In genomic region chr11:128318856-128319474, GRCh38 we compare ENCODE assay signal across 10 cellular contexts.
A peak's percentile ranks its signal among the peaks of the same experiment; 100 is the strongest.
DNase-seq lines count a peak whose midpoint lies in the region; ATAC-seq and TF ChIP-seq lines count a peak whose summit lies in the region.
"Had no signal": no experiment of that assay in that cellular context is flagged by ENCODE, and none has a peak within 500 bp of the region (broad histone marks: within the 10 kb centered on the region; RNA-seq: fewer than 3 reads in every experiment).

No MANE protein-coding gene starts in this region.

- ATAC-seq in GM21515 (IDR thresholded peaks at IDR 0.05; ENCODE audit: unreplicated experiment): peak; percentile 77
- peak; percentile 88 for ATAC-seq in stimulated activated naive CD8-positive, alpha-beta T cell treated with anti-CD3 and anti-CD28 coated beads, Interleukin-15, Interleukin-2, amounts not matched to agents 100 U/mL and 50 U/mL, for 24 hours

- H3K27ac ChIP-seq in CD4-positive, alpha-beta memory T cell (ENCODE audit: low read depth, low read length): peak overlapping the region; percentile 66
- H3K27ac ChIP-seq: BLaER1 treated with 17β-estradiol and CSF1 and Interleukin-3, amounts not matched to agents 10 nM and 100 nM; neutrophil had no signal

- H3K4me1 Mint-ChIP-seq in CD4-positive, alpha-beta memory T cell: peaks cover 58 to 81% (median 70%) of the 10 kb centered on the region in 4 donors

- no peaks in the 10 kb centered on the region for H3K27me3 ChIP-seq in CD4-positive, alpha-beta memory T cell (ENCODE audit: insufficient read depth, low read length)
- H3K27me3 ChIP-seq: BLaER1 treated with 17β-estradiol and CSF1 and Interleukin-3, amounts not matched to agents 10 nM and 100 nM; neutrophil had no signal

- H3K36me3 ChIP-seq in CD4-positive, alpha-beta memory T cell (ENCODE audit: insufficient read depth, low read length): no peaks in the 10 kb centered on the region
- H3K36me3 ChIP-seq: neutrophil had no signal

- POLR2A ChIA-PET in CD4-positive, alpha-beta memory T cell (lab: Charles Lee; ENCODE audit: partially characterized antibody): interaction anchor here (0.9 to 21.6 kb wide), 11 partner anchors 12 to 407 kb away, joined by 3 to 541 read pairs (median 6); no protein-coding TSS in a partner anchor

- no peak for TF ChIP-seq CTCF in astrocyte of the spinal cord (IDR thresholded peaks at IDR 0.05; ENCODE audit: low read depth, low read length)

- DNase-seq in CD4-positive, alpha-beta memory T cell: peak; percentile 75 to 95 (median 77)
- DNase-seq in M059J (ENCODE audit: low read depth) (peak; percentile 53), astrocyte of the spinal cord (ENCODE audit: low read depth, low spot score) (peak; percentile 24), amygdala (lab: John Stamatoyannopoulos, UW) (no peak), LoVo (ENCODE audit: low spot score) (no peak), NCI-H1694 (lab: John Stamatoyannopoulos, UW) (no peak)
- peak; percentile 84 for DNase-seq in stimulated activated naive CD8-positive, alpha-beta T cell treated with anti-CD3 and anti-CD28 coated beads, Interleukin-15, Interleukin-2, amounts not matched to agents 100 U/mL and 50 U/mL, for 24 hours

- intact Hi-C loops in CD4-positive, alpha-beta memory T cell (cut with micrococcal nuclease): loop anchor here (1.0 kb wide), 1 partner anchor 14 kb away; no protein-coding TSS in a partner anchor

- H3K4me3 ChIP-seq in CD4-positive, alpha-beta memory T cell (ENCODE audit: low read length in 2 of 2): no peak overlapping the region
- no peak overlapping the region for H3K4me3 ChIP-seq in astrocyte of the spinal cord (ENCODE audit: low read depth, low read length)
- H3K4me3 ChIP-seq: BLaER1 treated with 17β-estradiol and CSF1 and Interleukin-3, amounts not matched to agents 10 nM and 100 nM had no signal

- peaks cover 0 to 11% of the 10 kb centered on the region in 2 donors for H3K9me3 ChIP-seq in CD4-positive, alpha-beta memory T cell (ENCODE audit: control insufficient read depth in 1 of 2, low read length in 2 of 2)

- in situ Hi-C loops in astrocyte of the spinal cord (cut with HindIII; ENCODE audit: low sequenced_read_pairs): no loop called here

- H3K27me3 Mint-ChIP-seq in CD4-positive, alpha-beta memory T cell: no peaks in the 10 kb centered on the region

- peaks cover 0 to 30% (median 25%) of the 10 kb centered on the region in 8 donors for H3K9me3 Mint-ChIP-seq in CD4-positive, alpha-beta memory T cell

- H3K4me1 ChIP-seq in CD4-positive, alpha-beta memory T cell (ENCODE audit: insufficient read depth, low read length): peaks cover 60% of the 10 kb centered on the region

- peak overlapping the region; percentile 84 to 98 (median 92) for H3K27ac Mint-ChIP-seq in CD4-positive, alpha-beta memory T cell

- peaks cover 24 to 31% of the 10 kb centered on the region in 2 donors for H3K36me3 Mint-ChIP-seq in CD4-positive, alpha-beta memory T cell

- CTCF ChIA-PET in CD4-positive, alpha-beta memory T cell (lab: Charles Lee; ENCODE audit: partially characterized antibody): interaction anchor here (0.7 to 3.1 kb wide), 14 partner anchors 10 to 312 kb away, joined by 3 to 23 read pairs (median 4); no protein-coding TSS in a partner anchor

- peak overlapping the region in 7 of 8 donors; percentile 15 to 73 (median 53) for H3K4me3 Mint-ChIP-seq in CD4-positive, alpha-beta memory T cell

Comparison
In these comparisons a context has a peak if more than half of its experiments do, and no peak if none do; other contexts are left out.
1. DNase-seq: peak in CD4-positive, alpha-beta memory T cell (5 of 5), M059J (single experiment), astrocyte of the spinal cord (single experiment) and stimulated activated naive CD8-positive, alpha-beta T cell treated with anti-CD3 and anti-CD28 coated beads, Interleukin-15, Interleukin-2, amounts not matched to agents 100 U/mL and 50 U/mL, for 24 hours (single experiment); none in amygdala (0 of 56), LoVo (single experiment) and NCI-H1694 (single experiment).